ENCODE assay signal across 2 cellular contexts in the genomic region with DNA sequence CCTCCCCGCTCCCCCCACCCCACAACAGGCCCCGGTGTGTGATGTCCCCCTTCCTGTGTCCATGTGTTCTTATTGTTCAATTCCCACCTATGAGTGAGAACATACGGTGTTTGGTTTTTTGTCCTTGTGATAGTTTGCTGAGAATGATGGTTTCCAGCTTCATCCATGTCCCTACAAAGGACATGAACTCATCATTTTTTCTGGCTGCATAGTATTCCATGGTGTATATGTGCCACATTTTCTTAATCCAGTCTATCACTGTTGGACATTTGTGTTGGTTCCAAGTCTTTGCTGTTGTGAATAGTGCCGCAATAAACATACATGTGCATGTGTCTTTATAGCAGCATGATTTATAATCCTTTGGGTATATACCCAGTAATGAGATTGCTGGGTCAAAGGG.
A peak's percentile ranks its signal among the peaks of the same experiment; 100 is the strongest.
DNase-seq lines count a peak whose midpoint lies in the region; ATAC-seq, FAIRE-seq and TF ChIP-seq lines count a peak whose summit lies in the region.
"Not testable (repeated sequence)": the region's sequence is repeated elsewhere in the genome, so short reads cannot be mapped to it uniquely, and the experiment has no call there.

No MANE protein-coding gene starts in this region.

- not testable (repeated sequence) for H3K27me3 ChIP-seq in K562 (ENCODE audit: control insufficient read depth in 2 of 2, insufficient read depth in 2 of 2, low read length in 2 of 2)

- POLR2A ChIA-PET in HEK293 (lab: Yijun Ruan, JAX); K562 (lab: Yijun Ruan, JAX): not testable (repeated sequence)

- not testable (repeated sequence) for ATAC-seq in K562

- H3K9me1 ChIP-seq in K562 (ENCODE audit: control insufficient read depth, insufficient read depth, low read length), result not testable (repeated sequence)

- BruUV-seq in K562 (replicated peaks; lab: Mats Ljungman, UMichigan), result not testable (repeated sequence)

- H3K9ac ChIP-seq in K562 (ENCODE audit: insufficient read depth in 1 of 2, low read depth in 2 of 2, low read length in 2 of 2), result not testable (repeated sequence)

- H3K4me3 ChIP-seq in HEK293 (ENCODE audit: low read depth, low read length); K562: not testable (repeated sequence)

- CTCF ChIA-PET in HEK293 (lab: Yijun Ruan, JAX); K562 (lab: Yijun Ruan, JAX; ENCODE audit: low intra/inter-chr PET ratio): not testable (repeated sequence)

- not testable (repeated sequence) for TF ChIP-seq CTCF in HEK293 (tag by site-specific recombination; IDR thresholded peaks at IDR 0.05); K562 (IDR thresholded peaks at IDR 0.05 in 2 of 3, conservative IDR thresholded peaks at IDR 0.05 in 1 of 3; ENCODE audit: insufficient read depth in 2 of 3, low read depth in 1 of 3, low read length in 3 of 3)

- not testable (repeated sequence) for H3K4me2 ChIP-seq in K562 (ENCODE audit: insufficient read depth, low read length)

- H3K79me2 ChIP-seq in K562 (ENCODE audit: control insufficient read depth, insufficient read depth, low read length), result not testable (repeated sequence)

- TF ChIP-seq EP300 in K562 (IDR thresholded peaks at IDR 0.05; ENCODE audit: low read length), result not testable (repeated sequence)

- TF ChIP-seq RAD21 in K562 (CRISPR knock-in tag; conservative IDR thresholded peaks at IDR 0.05 in 1 of 2, IDR thresholded peaks at IDR 0.05 in 1 of 2), result not testable (repeated sequence)

- H3K9me3 ChIP-seq in HEK293 (ENCODE audit: control insufficient read depth, insufficient read depth, low read depth, low read length); K562 (replicated peaks; ENCODE audit: control insufficient read depth, insufficient read depth, low read depth, low read length): not testable (repeated sequence)

- H4K20me1 ChIP-seq in K562 (replicated peaks; ENCODE audit: control insufficient read depth, insufficient read depth, low read length), result not testable (repeated sequence)

- H2AFZ ChIP-seq in K562 (ENCODE audit: low read depth, low read length), result not testable (repeated sequence)

- not testable (repeated sequence) for H3K36me3 ChIP-seq in HEK293 (ENCODE audit: control insufficient read depth in 2 of 2, insufficient read depth in 1 of 2, low read length in 2 of 2); K562 (ENCODE audit: control insufficient read depth, insufficient read depth, low read length)

- not testable (repeated sequence) for TF ChIP-seq POLR2A in K562 (conservative IDR thresholded peaks at IDR 0.05)

- intact Hi-C loops in K562 (cut with micrococcal nuclease), result not testable (repeated sequence)

- not testable (repeated sequence) for FAIRE-seq in K562 (lab: Jason Lieb, UNC)

- WGBS in K562 (ENCODE audit: insufficient coverage, low coverage, missing lambda C conversion rate), result 6% methylated on average over 3 of the region's 4 CpGs

- not testable (repeated sequence) for DNase-seq in K562 (ENCODE audit: extremely low read depth in 1 of 4, low spot score in 3 of 4)

- H3K4me1 ChIP-seq in HEK293 (ENCODE audit: control insufficient read depth, insufficient read depth, low read length); K562 (replicated peaks in 1 of 2; ENCODE audit: control insufficient read depth in 2 of 2, insufficient read depth in 2 of 2, low read length in 2 of 2): not testable (repeated sequence)

- H3K27ac ChIP-seq in HEK293 (ENCODE audit: extremely low read depth, low read depth, low read length); K562 (ENCODE audit: extremely low read depth, low read depth, low read length): not testable (repeated sequence)

- in situ Hi-C loops in K562 (cut with MboI), result not testable (repeated sequence)

TF ChIP-seq in HEK293, 187 proteins besides CTCF, POLR2A, EP300 and RAD21:
- peak; percentile 71; the same call in 1 of the 2 replicates for TF ChIP-seq ZNF146 (tag by site-specific recombination; IDR thresholded peaks at IDR 0.05)

TF ChIP-seq in K562, 482 proteins besides CTCF, POLR2A, EP300 and RAD21:
- TF ChIP-seq BCOR (IDR thresholded peaks at IDR 0.05), result peak; percentile 56; the same call in 1 of the 2 replicates
